30 cellular contexts compared by ENCODE assay signal in the genomic region with DNA sequence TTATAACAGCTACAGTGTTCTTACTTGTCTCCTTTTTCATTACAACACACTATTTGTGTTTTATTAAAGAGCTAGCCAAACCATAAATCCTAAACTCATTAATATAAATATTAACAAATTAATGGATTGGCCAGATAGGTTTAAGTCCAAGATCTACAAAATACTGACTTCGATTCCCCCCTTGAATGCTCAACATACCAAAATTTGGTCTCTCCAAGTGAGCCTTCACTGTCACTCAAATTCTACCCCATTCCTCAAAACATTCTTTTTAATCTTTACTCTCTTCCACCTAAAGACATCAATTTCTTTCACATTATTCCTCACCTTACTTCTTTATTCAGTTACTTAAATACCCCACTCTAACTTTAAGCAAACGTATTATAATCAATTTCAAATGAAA.
"Had no signal": no experiment of that assay in that cellular context is flagged by ENCODE, and none has a peak within 500 bp of the region (broad histone marks: within the 10 kb centered on the region; RNA-seq: fewer than 3 reads in every experiment).

No MANE protein-coding gene starts in this region.

- H3K36me3 ChIP-seq: adrenal gland, ascending aorta, brain microvascular endothelial cell, breast epithelium, cardiac muscle cell had no signal

- DNase-seq: activated effector memory CD4-positive, alpha-beta T cell treated with anti-CD3 and anti-CD28 coated beads, Interleukin-2, amount 50 U/mL, for 16 hours; activated effector memory CD4-positive, alpha-beta T cell treated with Interleukin-2 at 50 U/mL for 16 hours; activated gamma-delta T cell; activated gamma-delta T cell treated with Interleukin-2 at 50 U/mL for 16 hours; activated naive CD4-positive, alpha-beta T cell; activated naive CD4-positive, alpha-beta T cell treated with anti-CD3 and anti-CD28 coated beads for 36 hours; activated naive CD4-positive, alpha-beta T cell treated with anti-CD3 and anti-CD28 coated beads, Interleukin-2, amount 10 ng/mL, durations not matched to agents 7 days and 5 days; activated naive CD4-positive, alpha-beta T cell treated with anti-CD3 and anti-CD28 coated beads, Interleukin-2, amount 50 U/mL, for 16 hours; activated naive CD4-positive, alpha-beta T cell treated with Interleukin-2 at 50 U/mL for 16 hours; activated naive CD8-positive, alpha-beta T cell treated with anti-CD3 and anti-CD28 coated beads for 36 hours; activated naive CD8-positive, alpha-beta T cell treated with anti-CD3 and anti-CD28 coated beads, Interleukin-2, amount 10 ng/mL, durations not matched to agents 7 days and 5 days; activated naive CD8-positive, alpha-beta T cell treated with anti-CD3 and anti-CD28 coated beads, Interleukin-2, amount 50 U/mL, for 24 hours; activated T-cell treated with anti-CD3 and anti-CD28 coated beads, Interleukin-2, amount 50 U/mL, for 1 hour; activated T-cell treated with anti-CD3 and anti-CD28 coated beads, Interleukin-2, amount 50 U/mL, for 24 hours; activated T-cell treated with anti-CD3 and anti-CD28 coated beads, Interleukin-2, amount 50 U/mL, for 4 hours; activated T-cell treated with anti-CD3 and anti-CD28 coated beads, Interleukin-2, amount 50 U/mL, for 48 hours; activated T-cell treated with anti-CD3 and anti-CD28 coated beads, Interleukin-2, amount 50 U/mL, for 72 hours; adrenal gland; amniotic stem cell; amygdala; anterior cingulate cortex; aorta; body of pancreas; brain microvascular endothelial cell; caudate nucleus; central memory CD4-positive, alpha-beta T cell; cerebellar nuclear complex had no signal

- H3K9me3 ChIP-seq: adrenal gland, ascending aorta, body of pancreas had no signal

- H3K4me1 ChIP-seq: adrenal gland, ascending aorta, body of pancreas, breast epithelium had no signal

- H3K4me3 ChIP-seq: adrenal gland, ascending aorta, body of pancreas, breast epithelium, cardiac muscle cell had no signal

- H3K27ac ChIP-seq: adrenal gland, ascending aorta, body of pancreas, brain microvascular endothelial cell, breast epithelium, cardiac muscle cell had no signal
